Comparison of ENCODE assay signal across 17 cellular contexts in the genomic region with DNA sequence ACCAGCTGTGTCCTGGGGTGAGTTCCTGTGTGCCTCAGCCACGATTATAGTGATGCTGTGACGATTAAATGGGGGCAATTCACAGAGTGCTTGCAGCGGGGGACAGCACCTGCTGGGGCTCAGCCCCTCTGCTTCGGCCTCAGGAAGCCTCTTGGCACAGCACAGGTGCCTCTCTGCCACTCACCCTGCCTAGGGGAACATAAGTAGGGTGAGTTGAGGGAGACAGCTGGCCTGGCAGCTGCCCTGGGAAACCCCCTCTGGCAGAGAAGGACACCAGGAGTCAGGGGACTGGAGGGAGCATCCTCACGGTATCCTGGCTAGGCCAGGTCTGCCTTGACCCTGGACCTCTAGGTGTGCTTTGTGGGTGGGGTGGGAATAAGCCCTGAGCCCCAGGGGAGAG. TPM values are rescaled to one million over a fixed set of nuclear protein-coding genes. Genes with fewer than 3 reads are reported as not detected.
DNase-seq lines count a peak whose midpoint lies in the region; ATAC-seq and TF ChIP-seq lines count a peak whose summit lies in the region.
"Had no signal": no experiment of that assay in that cellular context is flagged by ENCODE, and none has a peak within 500 bp of the region (broad histone marks: within the 10 kb centered on the region; RNA-seq: fewer than 3 reads in every experiment).

No MANE protein-coding gene starts in this region.

- H3K36me3 ChIP-seq in RWPE2 (ENCODE audit: low read depth) (peaks cover 7% of the 10 kb centered on the region; the same call in 1 of the 2 replicates), osteoblast (ENCODE audit: insufficient read depth, low read length) (no peaks in the 10 kb centered on the region)
- H3K36me3 ChIP-seq: gastroesophageal sphincter had no signal

- peaks cover 41 to 54% of the 10 kb centered on the region in 2 experiments for H3K4me1 Mint-ChIP-seq in H9

- H2AFZ ChIP-seq in H9 (ENCODE audit: low read length) (no peak overlapping the region), osteoblast (ENCODE audit: low read length) (no peak overlapping the region)

- no peak overlapping the region for H2AK5ac ChIP-seq in H9 (ENCODE audit: insufficient read length, low read length)

- no peak overlapping the region for H2BK20ac ChIP-seq in H9 (ENCODE audit: low read depth, low read length, poor library complexity, severe bottlenecking)

- H3K79me1 ChIP-seq in H9 (ENCODE audit: insufficient read depth, low read depth, low read length, poor library complexity, severe bottlenecking), result no peaks in the 10 kb centered on the region

- H2BK15ac ChIP-seq in H9 (ENCODE audit: low read depth, low read length), result no peak overlapping the region

- no peak overlapping the region for H3K56ac ChIP-seq in H9 (ENCODE audit: insufficient read length, low read depth, low read length)

- no peak overlapping the region for H3K27ac ChIP-seq in H9 (ENCODE audit: insufficient read length, low read depth, low read length)
- peak overlapping the region; percentile 92 for H3K27ac ChIP-seq in RWPE2 (ENCODE audit: poor library complexity, severe bottlenecking)
- peak overlapping the region; percentile 90 for H3K27ac ChIP-seq in osteoblast (ENCODE audit: low read depth, low read length)

- peaks cover 16% of the 10 kb centered on the region for H3K27me3 Mint-ChIP-seq in H9 (ENCODE audit: low read depth)
- H3K27me3 Mint-ChIP-seq: activated T-helper 17 cell treated with anti-CD3 and anti-CD28 coated beads, Interleukin-2, amount 50 U/mL, for 72 hours; T-cell had no signal

- no peak overlapping the region for H4K91ac ChIP-seq in H9 (ENCODE audit: insufficient read length, low read depth, low read length)

- no peak overlapping the region; the same call in 1 of the 2 replicates for H3K14ac ChIP-seq in H9 (ENCODE audit: insufficient read depth, low read length)

- no peak for DNase-seq in H9
- peak; percentile 54 for DNase-seq in NCI-H2081 treated with DMSO at 0.1 percent for 48 hours (lab: John Stamatoyannopoulos, UW)
- no peak for DNase-seq in RWPE2 (ENCODE audit: low spot score)
- peak; percentile 69 for DNase-seq in osteoblast (ENCODE audit: insufficient read length, low spot score, missing footprints)
- no peak for DNase-seq in dedifferentiated amniotic fluid mesenchymal stem cell (ENCODE audit: extremely low spot score)
- DNase-seq in hypothalamus (lab: John Stamatoyannopoulos, UW), result no peak
- DNase-seq in DMS153 treated with DMSO at 0.1 percent for 48 hours (lab: John Stamatoyannopoulos, UW; ENCODE audit: unreplicated experiment), result no peak
- DNase-seq: naive B cell; NCI-H226; stimulated activated CD4-positive, alpha-beta T cell treated with anti-CD3 and anti-CD28 coated beads, Interleukin-15, amount 100 ng/mL, for 24 hours; T-cell had no signal

- H3K4me3 Mint-ChIP-seq in H9, result no peak overlapping the region
- H3K4me3 Mint-ChIP-seq: activated T-helper 17 cell treated with anti-CD3 and anti-CD28 coated beads, Interleukin-2, amount 50 U/mL, for 72 hours; T-cell; WTC11 had no signal

- no peak overlapping the region for H3K9ac ChIP-seq in H9 (ENCODE audit: extremely low read depth, insufficient read length, low read length)

- no peak overlapping the region for H2BK5ac ChIP-seq in H9 (ENCODE audit: insufficient read length, low read length)

- TF ChIP-seq CTCF in H9 (conservative IDR thresholded peaks at IDR 0.05), result no peak
- no peak for TF ChIP-seq CTCF in RWPE2 (IDR thresholded peaks at IDR 0.05; ENCODE audit: poor library complexity, severe bottlenecking)
- no peak for TF ChIP-seq CTCF in osteoblast (IDR thresholded peaks at IDR 0.05; ENCODE audit: extremely low read depth, low read depth, low read length)

- H3K9me3 ChIP-seq in H9 (ENCODE audit: control insufficient read depth, low read depth, low read length) (no peaks in the 10 kb centered on the region), RWPE2 (ENCODE audit: severe bottlenecking) (no peaks in the 10 kb centered on the region), osteoblast (ENCODE audit: low read depth, low read length) (no peaks in the 10 kb centered on the region)
- H3K9me3 ChIP-seq: gastroesophageal sphincter had no signal

- no peak overlapping the region for H2BK12ac ChIP-seq in H9 (ENCODE audit: insufficient read length, low read depth, low read length)

- H3T11ph ChIP-seq in H9 (ENCODE audit: low read length), result no peak overlapping the region

- H4K20me1 ChIP-seq in H9 (ENCODE audit: control insufficient read depth, insufficient read depth, insufficient read length) (no peaks in the 10 kb centered on the region), osteoblast (ENCODE audit: insufficient read depth, low read length) (no peaks in the 10 kb centered on the region)

- H3K4me2 ChIP-seq in H9 (ENCODE audit: insufficient read depth, insufficient read length, low read length) (no peak overlapping the region), osteoblast (ENCODE audit: insufficient read depth, low read length) (no peak overlapping the region)

- WGBS in H9 (ENCODE audit: extremely low coverage, insufficient read length, low lambda C conversion rate), result no CpG with 5 or more reads among the region's 5 CpGs

- H3K23me2 ChIP-seq in H9 (ENCODE audit: insufficient read length, low read depth, low read length, poor library complexity, severe bottlenecking), result no peaks in the 10 kb centered on the region

- no peaks in the 10 kb centered on the region; a peak in 1 of 5 replicates for H3K9me3 Mint-ChIP-seq in H9
- H3K9me3 Mint-ChIP-seq: activated T-helper 17 cell treated with anti-CD3 and anti-CD28 coated beads, Interleukin-2, amount 50 U/mL, for 72 hours; naive B cell; T-cell; WTC11 had no signal

- ATAC-seq in RWPE2 (ENCODE audit: low read depth) (no peak), GM18868 (IDR thresholded peaks at IDR 0.05; ENCODE audit: unreplicated experiment) (no peak)
- ATAC-seq: activated T-helper 17 cell treated with anti-CD3 and anti-CD28 coated beads, Interleukin-2, amount 50 U/mL, for 72 hours; gastroesophageal sphincter; T-cell had no signal

- H3K18ac ChIP-seq in H9 (ENCODE audit: insufficient read length, low read depth, low read length), result peak overlapping the region; percentile 30

- H2BK120ac ChIP-seq in H9 (ENCODE audit: low read depth, low read length, poor library complexity, severe bottlenecking), result no peak overlapping the region

- H4K5ac ChIP-seq in H9 (ENCODE audit: insufficient read length, low read depth, low read length), result no peak overlapping the region

- H3K27me3 ChIP-seq in H9 (ENCODE audit: insufficient read depth, low read length) (no peaks in the 10 kb centered on the region), RWPE2 (ENCODE audit: insufficient read depth, poor library complexity, severe bottlenecking) (no peaks in the 10 kb centered on the region), osteoblast (ENCODE audit: insufficient read depth, low read length) (no peaks in the 10 kb centered on the region)
- H3K27me3 ChIP-seq: gastroesophageal sphincter had no signal

- H3K4ac ChIP-seq in H9 (ENCODE audit: low read depth, low read length), result no peak overlapping the region

- peaks cover 2% of the 10 kb centered on the region; the same call in 1 of the 2 replicates for H3K4me1 ChIP-seq in H9 (ENCODE audit: insufficient read depth, low read length)
- H3K4me1 ChIP-seq in RWPE2 (ENCODE audit: insufficient read depth, poor library complexity, severe bottlenecking), result peaks cover 44% of the 10 kb centered on the region
- H3K4me1 ChIP-seq in osteoblast (ENCODE audit: insufficient read depth, low read length), result peaks cover 53% of the 10 kb centered on the region

- H3K4me3 ChIP-seq in RWPE2 (ENCODE audit: severe bottlenecking) (no peak overlapping the region), osteoblast (ENCODE audit: insufficient read depth, low read length) (no peak overlapping the region)
- H3K4me3 ChIP-seq: gastroesophageal sphincter had no signal

- no peaks in the 10 kb centered on the region for H3K36me3 Mint-ChIP-seq in H9 (ENCODE audit: insufficient read depth in 1 of 3, low read depth in 3 of 3)
- H3K36me3 Mint-ChIP-seq: naive B cell, T-cell, WTC11 had no signal

- no peak overlapping the region for H3K23ac ChIP-seq in H9 (ENCODE audit: insufficient read length, low read depth, low read length)

- H3K79me2 ChIP-seq in H9 (ENCODE audit: insufficient read depth, low read length) (no peaks in the 10 kb centered on the region), osteoblast (ENCODE audit: insufficient read depth, low read length) (no peaks in the 10 kb centered on the region)

- no peak overlapping the region for H3K27ac Mint-ChIP-seq in H9
- H3K27ac Mint-ChIP-seq: activated T-helper 17 cell treated with anti-CD3 and anti-CD28 coated beads, Interleukin-2, amount 50 U/mL, for 72 hours; naive B cell; T-cell; WTC11 had no signal

- H4K8ac ChIP-seq in H9 (replicated peaks; ENCODE audit: insufficient read length, low read depth, low read length), result no peak overlapping the region

RNA-seq across cellular contexts. Expression of a gene that starts 9.4 kb away (rescaled TPM):
- total RNA-seq in H9 (2021) (0.07 TPM in 1 of 2 replicates, not detected in the other), osteoblast (0.59 and 0.72 TPM in 2 replicates)
- total RNA-seq: activated CD8-positive, alpha-beta memory T cell treated with anti-CD3 and anti-CD28 coated beads for 36 hours; activated T-helper 17 cell treated with anti-CD3 and anti-CD28 coated beads, Interleukin-2, amount 50 U/mL, for 72 hours; left ventricle myocardium superior had no signal

RNA-seq across cellular contexts. Expression of a gene that starts 50.6 kb away (rescaled TPM):
- 8.9 and 10.0 TPM in 2 replicates for total RNA-seq in H9 (2021)
- total RNA-seq in osteoblast, result 20.9 and 27.9 TPM in 2 replicates

Comparison
In these comparisons a context has a peak if more than half of its experiments do, and no peak if none do; other contexts are left out.
1. DNase-seq: peak in NCI-H2081 treated with DMSO at 0.1 percent for 48 hours (single experiment) and osteoblast (single experiment); none in H9 (single experiment), RWPE2 (single experiment), dedifferentiated amniotic fluid mesenchymal stem cell (single experiment), hypothalamus (0 of 51) and DMS153 treated with DMSO at 0.1 percent for 48 hours (single experiment).